Comparison of ENCODE assay signal across 1 cellular context in the genomic region with DNA sequence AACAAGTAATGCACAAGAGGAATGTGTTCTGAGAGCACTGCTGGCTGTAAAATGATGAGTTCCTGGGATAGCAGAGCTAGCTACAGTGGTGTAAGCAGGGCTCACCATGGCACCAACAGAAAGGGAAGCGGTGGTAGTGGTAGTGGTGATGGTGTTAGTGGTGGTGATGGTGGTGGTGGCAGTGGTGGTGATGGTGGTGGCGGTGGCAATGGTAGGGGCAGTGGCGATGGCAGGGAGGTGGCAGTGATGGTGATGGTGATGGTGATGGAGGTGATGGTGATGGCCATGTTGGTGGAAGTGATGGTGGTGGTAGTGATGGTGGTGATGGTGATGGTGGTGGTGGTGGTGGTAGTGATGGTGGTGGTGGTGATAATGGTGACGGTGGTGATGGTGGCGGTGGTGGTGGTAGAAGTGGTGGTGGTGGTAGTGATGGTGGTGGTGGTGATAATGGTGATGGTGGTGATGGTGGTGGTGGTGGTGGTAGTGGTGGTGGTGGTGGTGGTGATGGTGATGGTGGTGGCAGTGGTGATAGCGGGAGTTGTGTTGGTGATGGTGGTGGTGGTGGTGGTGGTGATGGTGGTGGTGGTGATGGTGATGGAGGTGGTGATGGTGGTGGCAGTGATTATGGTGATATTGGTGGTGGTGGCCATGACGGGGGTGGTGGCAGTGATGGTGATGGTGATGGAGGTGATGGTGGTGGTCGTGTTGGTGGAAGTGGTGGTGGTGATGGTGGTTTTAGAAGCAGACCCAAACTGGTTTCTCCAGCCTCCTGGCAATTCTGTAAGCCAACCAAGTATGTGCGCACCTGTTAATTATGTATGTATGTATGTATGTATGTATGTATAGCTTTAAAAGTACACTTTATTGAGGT.
TF ChIP-seq lines count a peak whose summit lies in the region.

No MANE protein-coding gene starts in this region.

TF ChIP-seq in IMR-90, 13 proteins besides CTCF, POLR2A, EP300 and RAD21 (continued from another document):
- TF ChIP-seq, protein P1, sequence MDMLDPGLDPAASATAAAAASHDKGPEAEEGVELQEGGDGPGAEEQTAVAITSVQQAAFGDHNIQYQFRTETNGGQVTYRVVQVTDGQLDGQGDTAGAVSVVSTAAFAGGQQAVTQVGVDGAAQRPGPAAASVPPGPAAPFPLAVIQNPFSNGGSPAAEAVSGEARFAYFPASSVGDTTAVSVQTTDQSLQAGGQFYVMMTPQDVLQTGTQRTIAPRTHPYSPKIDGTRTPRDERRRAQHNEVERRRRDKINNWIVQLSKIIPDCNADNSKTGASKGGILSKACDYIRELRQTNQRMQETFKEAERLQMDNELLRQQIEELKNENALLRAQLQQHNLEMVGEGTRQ (IDR thresholded peaks at IDR 0.05; ENCODE audit: low read depth, low read length): no peak
